Comparison of ENCODE assay signal across 9 cellular contexts in genomic region chr1:1264868-1265272, GRCh38. TPM values are rescaled to one million over a fixed set of nuclear protein-coding genes. Genes with fewer than 3 reads are reported as not detected.
DNase-seq lines count a peak whose midpoint lies in the region; ATAC-seq and TF ChIP-seq lines count a peak whose summit lies in the region.
"Had no signal": no experiment of that assay in that cellular context is flagged by ENCODE, and none has a peak within 500 bp of the region (broad histone marks: within the 10 kb centered on the region; RNA-seq: fewer than 3 reads in every experiment).

No MANE protein-coding gene starts in this region.

- in situ Hi-C loops in brain microvascular endothelial cell (cut with HindIII; ENCODE audit: low pct_ligation_motif_present, low sequenced_read_pairs), result no loop called here

- no peaks in the 10 kb centered on the region for H3F3A ChIP-seq in neural progenitor cell (ENCODE audit: low read depth)

- H3K36me3 ChIP-seq in MG63, result peaks cover 76% of the 10 kb centered on the region
- peaks cover 43% of the 10 kb centered on the region for H3K36me3 ChIP-seq in brain microvascular endothelial cell (replicated peaks)
- H3K36me3 ChIP-seq in neural progenitor cell, result no peaks in the 10 kb centered on the region
- H3K36me3 ChIP-seq in right atrium auricular region, result peaks cover 67% of the 10 kb centered on the region

- peaks cover 82% of the 10 kb centered on the region for H4K20me1 ChIP-seq in neural progenitor cell (ENCODE audit: low read depth)

- H3K27ac ChIP-seq in brain microvascular endothelial cell, result peak overlapping the region; percentile 85
- no peak overlapping the region for H3K27ac ChIP-seq in neural progenitor cell
- no peak overlapping the region for H3K27ac ChIP-seq in right atrium auricular region

- H3K36me3 Mint-ChIP-seq in neural progenitor cell, result peaks cover 26% of the 10 kb centered on the region

- peaks cover 22% of the 10 kb centered on the region for H3K79me2 ChIP-seq in neural progenitor cell (ENCODE audit: low read depth)

- H3K4me3 Mint-ChIP-seq in neural progenitor cell, result no peak overlapping the region

- no peaks in the 10 kb centered on the region for H3K4me1 ChIP-seq in neural progenitor cell
- H3K4me1 ChIP-seq in right atrium auricular region, result peaks cover 0 to 20% of the 10 kb centered on the region in 2 donors

- H3K4me2 ChIP-seq in neural progenitor cell, result no peak overlapping the region

- H3K4me1 Mint-ChIP-seq in neural progenitor cell, result peaks cover 3% of the 10 kb centered on the region

- intact Hi-C loops in left ventricle myocardium superior (cut with micrococcal nuclease), result no loop called here

- no peak for ATAC-seq in left ventricle myocardium superior

- no peak overlapping the region for H2AFZ ChIP-seq in neural progenitor cell (replicated peaks)

- H3K4me3 ChIP-seq in MG63 (no peak overlapping the region), brain microvascular endothelial cell (ENCODE audit: low read depth, low read length) (no peak overlapping the region), neural progenitor cell (no peak overlapping the region), right atrium auricular region (no peak overlapping the region)

- H3K9me3 Mint-ChIP-seq in neural progenitor cell, result no peaks in the 10 kb centered on the region

- H3K27me3 ChIP-seq in MG63 (no peaks in the 10 kb centered on the region), brain microvascular endothelial cell (replicated peaks) (no peaks in the 10 kb centered on the region), neural progenitor cell (no peaks in the 10 kb centered on the region), right atrium auricular region (no peaks in the 10 kb centered on the region)

- peak; percentile 82 for TF ChIP-seq CTCF in brain microvascular endothelial cell (IDR thresholded peaks at IDR 0.05; ENCODE audit: low read depth, low read length, missing control alignments)
- peak; percentile 45 for TF ChIP-seq CTCF in neural progenitor cell (IDR thresholded peaks at IDR 0.05)
- no peak for TF ChIP-seq CTCF in right atrium auricular region (IDR thresholded peaks at IDR 0.05)

- no peak overlapping the region for H3K27ac Mint-ChIP-seq in neural progenitor cell

- peaks cover 3% of the 10 kb centered on the region for H3K27me3 Mint-ChIP-seq in neural progenitor cell (ENCODE audit: insufficient read depth, low read depth)

- H3K9me3 ChIP-seq in MG63 (no peaks in the 10 kb centered on the region), neural progenitor cell (ENCODE audit: low read depth) (no peaks in the 10 kb centered on the region), right atrium auricular region (no peaks in the 10 kb centered on the region)

- DNase-seq in GM03348 (ENCODE audit: low spot score) (peak; percentile 90), MG63 (peak; percentile 83), brain microvascular endothelial cell (peak; percentile 98), neural progenitor cell (ENCODE audit: low spot score) (peak; percentile 50), NCI-H510A (lab: John Stamatoyannopoulos, UW) (no peak), left ventricle myocardium superior (no peak), right atrium auricular region (ENCODE audit: low spot score) (no peak), DMS79 treated with DMSO at 0.1 percent for 48 hours (lab: John Stamatoyannopoulos, UW) (no peak)
- DNase-seq: activated CD4-positive, alpha-beta T cell treated with anti-CD3 and anti-CD28 coated beads, Interleukin-2, amount 50 U/mL, for 4 hours had no signal

- H3K9ac ChIP-seq in neural progenitor cell, result no peak overlapping the region

RNA-seq across cellular contexts. Expression of gene UBE2J2, which starts 8.8 kb away (rescaled TPM):
- 66.2 and 94.1 TPM in 2 replicates for total RNA-seq in MG63 (2014; rRNA removed; shearing (Covaris generic); ENCODE audit: low replicate concordance)
- 32.9 and 39.2 TPM in 2 replicates for total RNA-seq in neural progenitor cell (ENCODE audit: low replicate concordance)
- 39.5 TPM for total RNA-seq in left ventricle myocardium superior
- total RNA-seq in right atrium auricular region, result 10 to 100 TPM; 27.5 to 33.5 TPM

RNA-seq across cellular contexts. Expression of gene SCNN1D, which starts 15.4 kb away (rescaled TPM):
- 0.20 and 2.5 TPM in 2 replicates for total RNA-seq in MG63 (2014; rRNA removed; shearing (Covaris generic); ENCODE audit: low replicate concordance)
- total RNA-seq in neural progenitor cell (ENCODE audit: low replicate concordance) (0.41 and 4.7 TPM in 2 replicates), left ventricle myocardium superior (3.0 TPM), right atrium auricular region (under 1 TPM; 0.59 to 0.79 TPM)

RNA-seq across cellular contexts. Expression of gene C1QTNF12, which starts 18.3 kb away (rescaled TPM):
- total RNA-seq in MG63 (2014; rRNA removed; shearing (Covaris generic); ENCODE audit: low replicate concordance), result 0.26 TPM in 1 of 2 replicates, not detected in the other
- total RNA-seq in neural progenitor cell (ENCODE audit: low replicate concordance) (0.28 and 2.1 TPM in 2 replicates), left ventricle myocardium superior (0.50 TPM), right atrium auricular region (not detected)

RNA-seq across cellular contexts. Expression of gene B3GALT6, which starts 32.8 kb away (rescaled TPM):
- 36.6 and 37.4 TPM in 2 replicates for total RNA-seq in MG63 (2014; rRNA removed; shearing (Covaris generic); ENCODE audit: low replicate concordance)
- total RNA-seq in neural progenitor cell (ENCODE audit: low replicate concordance), result 15.8 and 32.4 TPM in 2 replicates
- total RNA-seq in left ventricle myocardium superior, result 7.5 TPM
- 10 to 100 TPM; 16.1 to 19.7 TPM for total RNA-seq in right atrium auricular region

RNA-seq across cellular contexts. Expression of gene SDF4, which starts 33.1 kb away (rescaled TPM):
- 93.0 and 126 TPM in 2 replicates for total RNA-seq in MG63 (2014; rRNA removed; shearing (Covaris generic); ENCODE audit: low replicate concordance)
- 16.6 and 43.4 TPM in 2 replicates for total RNA-seq in neural progenitor cell (ENCODE audit: low replicate concordance)
- 117 TPM for total RNA-seq in left ventricle myocardium superior
- total RNA-seq in right atrium auricular region, result 100 to 1,000 TPM; 120 to 128 TPM

Comparison
In these comparisons a context has a peak if more than half of its experiments do, and no peak if none do; other contexts are left out.
1. DNase-seq: peak in GM03348 (single experiment), MG63 (single experiment), brain microvascular endothelial cell (single experiment) and neural progenitor cell (single experiment); none in NCI-H510A (single experiment), left ventricle myocardium superior (single experiment), right atrium auricular region (single experiment) and DMS79 treated with DMSO at 0.1 percent for 48 hours (single experiment).
2. CTCF ChIP-seq: peak in brain microvascular endothelial cell (single experiment) and neural progenitor cell (single experiment); none in right atrium auricular region (0 of 2).